13 cellular contexts compared by ENCODE assay signal in genomic region chr11:71434576-71435130, GRCh38.
"Had no signal": no experiment of that assay in that cellular context is flagged by ENCODE, and none has a peak within 500 bp of the region (broad histone marks: within the 10 kb centered on the region; RNA-seq: fewer than 3 reads in every experiment).

No MANE protein-coding gene starts in this region.

- H3K4me3 Mint-ChIP-seq: activated naive CD4-positive, alpha-beta T cell treated with anti-CD3 and anti-CD28 coated beads, Interleukin-2, amount 50 U/mL, for 24 hours; brain; naive thymus-derived CD4-positive, alpha-beta T cell; stimulated activated effector memory CD8-positive, alpha-beta T cell treated with anti-CD3 and anti-CD28 coated beads, Interleukin-12 subunit alpha, Interleukin-12 subunit beta, amount 100 ng/mL, for 72 hours; T-helper 17 cell had no signal

- H3K27ac Mint-ChIP-seq: activated naive CD4-positive, alpha-beta T cell treated with anti-CD3 and anti-CD28 coated beads, Interleukin-2, amount 50 U/mL, for 24 hours; activated T-helper 2 cell treated with anti-CD3 and anti-CD28 coated beads, Interferon-gamma antibody, Interleukin-2, Interleukin-4, amounts not matched to agents 10 μg/mL and 5 μg/mL and 100 μg/mL, durations not matched to agents 14 hours and 24 hours and 36 hours; naive thymus-derived CD4-positive, alpha-beta T cell; stimulated activated effector memory CD8-positive, alpha-beta T cell treated with anti-CD3 and anti-CD28 coated beads, Interleukin-12 subunit alpha, Interleukin-12 subunit beta, amount 100 ng/mL, for 72 hours; T-helper 17 cell had no signal

- ATAC-seq: left colon; naive thymus-derived CD4-positive, alpha-beta T cell; stimulated activated effector memory CD8-positive, alpha-beta T cell treated with anti-CD3 and anti-CD28 coated beads, Interleukin-12 subunit alpha, Interleukin-12 subunit beta, amount 100 ng/mL, for 72 hours; T-helper 17 cell had no signal

- H3K4me2 ChIP-seq: smooth muscle cell had no signal

- H3K4me1 Mint-ChIP-seq: activated naive CD4-positive, alpha-beta T cell treated with anti-CD3 and anti-CD28 coated beads, Interleukin-2, amount 50 U/mL, for 24 hours; brain; naive thymus-derived CD4-positive, alpha-beta T cell; stimulated activated effector memory CD8-positive, alpha-beta T cell treated with anti-CD3 and anti-CD28 coated beads, Interleukin-12 subunit alpha, Interleukin-12 subunit beta, amount 100 ng/mL, for 72 hours; T-helper 17 cell had no signal

- FAIRE-seq: TTC549 had no signal

- H3K9me3 Mint-ChIP-seq: activated naive CD4-positive, alpha-beta T cell treated with anti-CD3 and anti-CD28 coated beads, Interleukin-2, amount 50 U/mL, for 24 hours; activated T-helper 2 cell treated with anti-CD3 and anti-CD28 coated beads, Interferon-gamma antibody, Interleukin-2, Interleukin-4, amounts not matched to agents 10 μg/mL and 5 μg/mL and 100 μg/mL, durations not matched to agents 14 hours and 24 hours and 36 hours; naive thymus-derived CD4-positive, alpha-beta T cell; stimulated activated effector memory CD8-positive, alpha-beta T cell treated with anti-CD3 and anti-CD28 coated beads, Interleukin-12 subunit alpha, Interleukin-12 subunit beta, amount 100 ng/mL, for 72 hours had no signal

- H3K9me3 ChIP-seq: esophagus squamous epithelium had no signal

- H3K27me3 Mint-ChIP-seq: activated naive CD4-positive, alpha-beta T cell treated with anti-CD3 and anti-CD28 coated beads, Interleukin-2, amount 50 U/mL, for 24 hours; brain; naive thymus-derived CD4-positive, alpha-beta T cell; T-helper 17 cell had no signal

- DNase-seq: activated CD4-positive, alpha-beta T cell treated with anti-CD3 and anti-CD28 coated beads, Interleukin-2, amount 50 U/mL, for 1 hour; activated CD4-positive, CD25-positive, alpha-beta regulatory T cell; esophagus squamous epithelium; foreskin fibroblast; left colon; naive thymus-derived CD4-positive, alpha-beta T cell; T-helper 17 cell had no signal

- H3K4me3 ChIP-seq: esophagus squamous epithelium, smooth muscle cell had no signal
